1 cellular context compared by ENCODE assay signal in the genomic region with DNA sequence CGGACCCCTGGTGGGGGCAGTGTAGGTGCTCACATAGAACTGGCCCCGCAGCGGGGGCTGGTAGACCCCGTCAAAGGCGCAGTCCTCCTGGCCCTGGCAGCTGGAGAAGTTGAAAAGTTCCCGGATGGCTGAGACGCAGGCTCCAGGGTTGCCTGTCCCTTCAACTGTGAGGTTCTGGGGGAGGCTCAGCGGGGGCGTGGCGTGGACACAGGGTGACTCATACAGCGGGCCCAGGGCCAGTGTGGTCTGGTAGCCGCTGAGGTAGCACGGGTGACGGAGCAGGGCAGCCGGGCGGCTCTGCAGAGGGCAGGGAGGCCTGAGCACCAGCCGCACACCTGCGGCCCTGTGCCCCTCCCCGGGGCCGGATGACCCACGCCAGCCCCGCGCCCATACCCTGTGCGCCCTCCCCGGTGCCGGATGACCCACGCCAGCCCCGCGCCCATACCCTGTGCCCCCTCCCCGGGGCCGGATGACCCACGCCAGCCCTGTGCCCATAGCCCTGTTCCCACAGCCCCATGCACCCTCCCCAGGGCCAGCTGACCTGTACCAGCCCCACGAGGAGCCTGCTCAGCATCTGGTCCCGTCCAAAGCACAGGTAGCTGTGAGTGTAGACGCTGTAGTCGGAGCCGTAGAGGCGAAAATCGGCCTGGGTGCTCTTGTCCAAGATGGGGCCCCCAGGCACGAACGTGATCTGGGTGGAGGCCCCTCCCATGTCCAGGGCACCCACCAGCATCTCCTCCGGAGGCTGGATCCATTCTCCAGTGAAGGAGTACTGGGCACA.
TF ChIP-seq lines count a peak whose summit lies in the region.

No MANE protein-coding gene starts in this region.

TF ChIP-seq in HEK293, 187 proteins besides CTCF, POLR2A, EP300 and RAD21 (continued from another document):
- TF ChIP-seq ZNF518A (tag by site-specific recombination; conservative IDR thresholded peaks at IDR 0.05; ENCODE audit: low read depth) (no peak), KLF9 (tag by site-specific recombination; IDR thresholded peaks at IDR 0.05; ENCODE audit: low read depth) (peak; percentile 57; the same call in 1 of the 2 replicates), HOXA7 (CRISPR knock-in tag; IDR thresholded peaks at IDR 0.05; ENCODE audit: borderline replicate concordance) (no peak), ZNF747 (tag by site-specific recombination; IDR thresholded peaks at IDR 0.05) (no peak), KLF16 (tag by site-specific recombination; IDR thresholded peaks at IDR 0.05) (no peak), ZNF433 (tag by site-specific recombination; IDR thresholded peaks at IDR 0.05; ENCODE audit: low read depth) (no peak), ZFP69B (tag by site-specific recombination; IDR thresholded peaks at IDR 0.05) (0 out of 2 replicates have a peak, but pooled peaks have one; percentile 55), ZNF600 (tag by site-specific recombination; IDR thresholded peaks at IDR 0.05) (no peak; the same call in 1 of the 2 replicates), GLIS1 (tag by site-specific recombination; IDR thresholded peaks at IDR 0.05) (peak; percentile 19; the same call in 1 of the 2 replicates), ZFHX2 (tag by site-specific recombination; conservative IDR thresholded peaks at IDR 0.05) (peak; percentile 81)
- TF ChIP-seq, protein P1, sequence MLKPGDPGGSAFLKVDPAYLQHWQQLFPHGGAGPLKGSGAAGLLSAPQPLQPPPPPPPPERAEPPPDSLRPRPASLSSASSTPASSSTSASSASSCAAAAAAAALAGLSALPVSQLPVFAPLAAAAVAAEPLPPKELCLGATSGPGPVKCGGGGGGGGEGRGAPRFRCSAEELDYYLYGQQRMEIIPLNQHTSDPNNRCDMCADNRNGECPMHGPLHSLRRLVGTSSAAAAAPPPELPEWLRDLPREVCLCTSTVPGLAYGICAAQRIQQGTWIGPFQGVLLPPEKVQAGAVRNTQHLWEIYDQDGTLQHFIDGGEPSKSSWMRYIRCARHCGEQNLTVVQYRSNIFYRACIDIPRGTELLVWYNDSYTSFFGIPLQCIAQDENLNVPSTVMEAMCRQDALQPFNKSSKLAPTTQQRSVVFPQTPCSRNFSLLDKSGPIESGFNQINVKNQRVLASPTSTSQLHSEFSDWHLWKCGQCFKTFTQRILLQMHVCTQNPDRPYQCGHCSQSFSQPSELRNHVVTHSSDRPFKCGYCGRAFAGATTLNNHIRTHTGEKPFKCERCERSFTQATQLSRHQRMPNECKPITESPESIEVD (tag by site-specific recombination; IDR thresholded peaks at IDR 0.05) = no peak
- TF ChIP-seq, protein P2, sequence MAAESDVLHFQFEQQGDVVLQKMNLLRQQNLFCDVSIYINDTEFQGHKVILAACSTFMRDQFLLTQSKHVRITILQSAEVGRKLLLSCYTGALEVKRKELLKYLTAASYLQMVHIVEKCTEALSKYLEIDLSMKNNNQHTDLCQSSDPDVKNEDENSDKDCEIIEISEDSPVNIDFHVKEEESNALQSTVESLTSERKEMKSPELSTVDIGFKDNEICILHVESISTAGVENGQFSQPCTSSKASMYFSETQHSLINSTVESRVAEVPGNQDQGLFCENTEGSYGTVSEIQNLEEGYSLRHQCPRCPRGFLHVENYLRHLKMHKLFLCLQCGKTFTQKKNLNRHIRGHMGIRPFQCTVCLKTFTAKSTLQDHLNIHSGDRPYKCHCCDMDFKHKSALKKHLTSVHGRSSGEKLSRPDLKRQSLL (tag by site-specific recombination; IDR thresholded peaks at IDR 0.05) = 0 out of 2 replicates have a peak, but pooled peaks have one; percentile 8
- TF ChIP-seq, protein P3, sequence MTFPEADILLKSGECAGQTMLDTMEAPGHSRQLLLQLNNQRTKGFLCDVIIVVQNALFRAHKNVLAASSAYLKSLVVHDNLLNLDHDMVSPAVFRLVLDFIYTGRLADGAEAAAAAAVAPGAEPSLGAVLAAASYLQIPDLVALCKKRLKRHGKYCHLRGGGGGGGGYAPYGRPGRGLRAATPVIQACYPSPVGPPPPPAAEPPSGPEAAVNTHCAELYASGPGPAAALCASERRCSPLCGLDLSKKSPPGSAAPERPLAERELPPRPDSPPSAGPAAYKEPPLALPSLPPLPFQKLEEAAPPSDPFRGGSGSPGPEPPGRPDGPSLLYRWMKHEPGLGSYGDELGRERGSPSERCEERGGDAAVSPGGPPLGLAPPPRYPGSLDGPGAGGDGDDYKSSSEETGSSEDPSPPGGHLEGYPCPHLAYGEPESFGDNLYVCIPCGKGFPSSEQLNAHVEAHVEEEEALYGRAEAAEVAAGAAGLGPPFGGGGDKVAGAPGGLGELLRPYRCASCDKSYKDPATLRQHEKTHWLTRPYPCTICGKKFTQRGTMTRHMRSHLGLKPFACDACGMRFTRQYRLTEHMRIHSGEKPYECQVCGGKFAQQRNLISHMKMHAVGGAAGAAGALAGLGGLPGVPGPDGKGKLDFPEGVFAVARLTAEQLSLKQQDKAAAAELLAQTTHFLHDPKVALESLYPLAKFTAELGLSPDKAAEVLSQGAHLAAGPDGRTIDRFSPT (tag by site-specific recombination; IDR thresholded peaks at IDR 0.05) = peak; percentile 68
- TF ChIP-seq, protein P4, sequence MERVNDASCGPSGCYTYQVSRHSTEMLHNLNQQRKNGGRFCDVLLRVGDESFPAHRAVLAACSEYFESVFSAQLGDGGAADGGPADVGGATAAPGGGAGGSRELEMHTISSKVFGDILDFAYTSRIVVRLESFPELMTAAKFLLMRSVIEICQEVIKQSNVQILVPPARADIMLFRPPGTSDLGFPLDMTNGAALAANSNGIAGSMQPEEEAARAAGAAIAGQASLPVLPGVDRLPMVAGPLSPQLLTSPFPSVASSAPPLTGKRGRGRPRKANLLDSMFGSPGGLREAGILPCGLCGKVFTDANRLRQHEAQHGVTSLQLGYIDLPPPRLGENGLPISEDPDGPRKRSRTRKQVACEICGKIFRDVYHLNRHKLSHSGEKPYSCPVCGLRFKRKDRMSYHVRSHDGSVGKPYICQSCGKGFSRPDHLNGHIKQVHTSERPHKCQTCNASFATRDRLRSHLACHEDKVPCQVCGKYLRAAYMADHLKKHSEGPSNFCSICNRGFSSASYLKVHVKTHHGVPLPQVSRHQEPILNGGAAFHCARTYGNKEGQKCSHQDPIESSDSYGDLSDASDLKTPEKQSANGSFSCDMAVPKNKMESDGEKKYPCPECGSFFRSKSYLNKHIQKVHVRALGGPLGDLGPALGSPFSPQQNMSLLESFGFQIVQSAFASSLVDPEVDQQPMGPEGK (tag by site-specific recombination; IDR thresholded peaks at IDR 0.05) = peak; percentile 58
TF ChIP-seq in HEK293: peak in this region for 12.
